ENCODE assay signal across 23 cellular contexts in the genomic region with DNA sequence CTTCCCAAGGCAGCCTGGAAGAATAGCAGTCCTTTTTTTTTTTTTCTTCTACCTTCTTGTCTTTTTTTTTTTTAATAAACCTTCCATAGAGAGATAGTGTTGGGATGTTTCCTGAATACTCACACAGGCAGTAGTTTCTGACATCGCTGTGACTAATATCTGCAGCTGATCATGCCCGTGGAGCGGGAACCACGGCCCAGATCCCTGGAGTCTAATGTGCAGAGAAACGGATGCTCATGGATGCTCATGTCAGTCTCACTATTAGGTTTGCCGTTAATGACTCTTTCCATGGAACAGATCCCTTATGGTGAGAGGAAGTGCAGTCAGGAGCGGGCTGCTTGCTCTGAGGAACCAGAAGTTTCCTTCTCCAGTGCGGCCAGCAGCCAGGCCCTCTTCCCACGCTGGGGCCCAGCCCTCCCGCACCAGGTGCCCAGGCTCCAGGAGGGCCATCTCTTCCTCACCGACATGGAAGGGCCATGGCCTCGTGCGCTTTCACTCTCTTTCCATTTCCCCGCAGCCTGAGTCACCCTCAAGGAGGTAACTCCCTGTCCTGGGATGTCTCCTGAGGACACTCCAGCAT.
DNase-seq lines count a peak whose midpoint lies in the region; TF ChIP-seq lines count a peak whose summit lies in the region.
"Had no signal": no experiment of that assay in that cellular context is flagged by ENCODE, and none has a peak within 500 bp of the region (broad histone marks: within the 10 kb centered on the region; RNA-seq: fewer than 3 reads in every experiment).

No MANE protein-coding gene starts in this region.

- 71% methylated on average over 14 of the region's 14 CpGs for WGBS in esophagus muscularis mucosa

- peaks cover 2% of the 10 kb centered on the region for H3K27me3 Mint-ChIP-seq in neural progenitor cell (ENCODE audit: insufficient read depth, low read depth)
- H3K27me3 Mint-ChIP-seq: activated CD4-positive, alpha-beta memory T cell treated with anti-CD3 and anti-CD28 coated beads, Interleukin-2, amount 10 ng/mL, durations not matched to agents 7 days and 5 days had no signal

- no peak overlapping the region for H3K4me3 ChIP-seq in esophagus muscularis mucosa
- H3K4me3 ChIP-seq in neural progenitor cell = no peak overlapping the region
- H3K4me3 ChIP-seq: right lobe of liver, uterus had no signal

- H3K27ac ChIP-seq in esophagus muscularis mucosa (replicated peaks in 1 of 4) = peak overlapping the region; percentile 21 to 65 (median 40)
- H3K27ac ChIP-seq in neural progenitor cell = no peak overlapping the region
- H3K27ac ChIP-seq: right lobe of liver, uterus had no signal

- H3K4me2 ChIP-seq in neural progenitor cell = no peak overlapping the region

- H3K4me3 Mint-ChIP-seq in neural progenitor cell = peak overlapping the region; percentile 38
- H3K4me3 Mint-ChIP-seq: activated CD4-positive, alpha-beta memory T cell treated with anti-CD3 and anti-CD28 coated beads, Interleukin-2, amount 10 ng/mL, durations not matched to agents 7 days and 5 days; CD8-positive, alpha-beta T cell; stimulated activated effector memory CD8-positive, alpha-beta T cell treated with anti-CD3 and anti-CD28 coated beads, Interleukin-12 subunit alpha, Interleukin-12 subunit beta, amount 100 ng/mL, for 72 hours; T-cell had no signal

- H3K36me3 Mint-ChIP-seq in neural progenitor cell = no peaks in the 10 kb centered on the region
- H3K36me3 Mint-ChIP-seq: CD8-positive, alpha-beta T cell; stimulated activated effector memory CD8-positive, alpha-beta T cell treated with anti-CD3 and anti-CD28 coated beads, Interleukin-12 subunit alpha, Interleukin-12 subunit beta, amount 100 ng/mL, for 72 hours; T-cell had no signal

- DNase-seq in activated effector memory CD4-positive, alpha-beta T cell treated with anti-CD3 and anti-CD28 coated beads, Interleukin-2, amount 50 U/mL, for 16 hours = peak; percentile 33
- DNase-seq in activated effector memory CD4-positive, alpha-beta T cell treated with Interleukin-2 at 50 U/mL for 16 hours = no peak
- DNase-seq in esophagus muscularis mucosa (ENCODE audit: extremely low spot score) (no peak), neural progenitor cell (ENCODE audit: low spot score) (no peak), NCI-H1694 (lab: John Stamatoyannopoulos, UW) (no peak), EL (no peak), NCI-H510A (lab: John Stamatoyannopoulos, UW) (no peak), NCI-H69 (lab: John Stamatoyannopoulos, UW) (no peak)
- DNase-seq: 8988T; activated CD4-positive, alpha-beta memory T cell treated with anti-CD3 and anti-CD28 coated beads, Interleukin-2, amount 10 ng/mL, durations not matched to agents 7 days and 5 days; activated CD4-positive, alpha-beta T cell treated with anti-CD3 and anti-CD28 coated beads for 1 hour; CD8-positive, alpha-beta T cell; DMS 273 treated with DMSO at 0.1 percent for 48 hours; NCI-H1092 treated with DMSO at 0.1 percent for 48 hours; NCI-H187 treated with DMSO at 0.1 percent for 48 hours; NCI-H526; RPMI8226; stimulated activated CD4-positive, alpha-beta T cell treated with anti-CD3 and anti-CD28 coated beads, Interleukin-4, amount 100 ng/mL, for 24 hours; T-cell had no signal

- H3K4me1 ChIP-seq in esophagus muscularis mucosa (no peaks in the 10 kb centered on the region), neural progenitor cell (peaks cover 10% of the 10 kb centered on the region)
- H3K4me1 ChIP-seq: right lobe of liver, uterus had no signal

- H3K9ac ChIP-seq in neural progenitor cell = no peak overlapping the region

- H3K9me3 Mint-ChIP-seq in neural progenitor cell = peaks cover 3% of the 10 kb centered on the region
- H3K9me3 Mint-ChIP-seq: activated CD4-positive, alpha-beta memory T cell treated with anti-CD3 and anti-CD28 coated beads, Interleukin-2, amount 10 ng/mL, durations not matched to agents 7 days and 5 days; CD8-positive, alpha-beta T cell; stimulated activated effector memory CD8-positive, alpha-beta T cell treated with anti-CD3 and anti-CD28 coated beads, Interleukin-12 subunit alpha, Interleukin-12 subunit beta, amount 100 ng/mL, for 72 hours; T-cell had no signal

- H3K36me3 ChIP-seq in esophagus muscularis mucosa (no peaks in the 10 kb centered on the region), neural progenitor cell (no peaks in the 10 kb centered on the region)
- H3K36me3 ChIP-seq: right lobe of liver, uterus had no signal

- no peak for TF ChIP-seq EP300 in esophagus muscularis mucosa (IDR thresholded peaks at IDR 0.05)

- H3K79me2 ChIP-seq in neural progenitor cell (ENCODE audit: low read depth) = no peaks in the 10 kb centered on the region

- H3K9me3 ChIP-seq in esophagus muscularis mucosa (no peaks in the 10 kb centered on the region), neural progenitor cell (ENCODE audit: low read depth) (no peaks in the 10 kb centered on the region)
- H3K9me3 ChIP-seq: right lobe of liver, uterus had no signal

- no peaks in the 10 kb centered on the region for H3F3A ChIP-seq in neural progenitor cell (ENCODE audit: low read depth)

- no peaks in the 10 kb centered on the region for H4K20me1 ChIP-seq in neural progenitor cell (ENCODE audit: low read depth)

- H3K4me1 Mint-ChIP-seq in neural progenitor cell = peaks cover 23% of the 10 kb centered on the region

- H3K27me3 ChIP-seq in esophagus muscularis mucosa (peaks cover 0 to 37% (median 0%) of the 10 kb centered on the region in 4 donors), neural progenitor cell (no peaks in the 10 kb centered on the region)
- H3K27me3 ChIP-seq: right lobe of liver, uterus had no signal

- no peak overlapping the region for H2AFZ ChIP-seq in neural progenitor cell (replicated peaks)

- TF ChIP-seq POLR2A in esophagus muscularis mucosa (IDR thresholded peaks at IDR 0.05; ENCODE audit: low read depth) = no peak

- H3K27ac Mint-ChIP-seq in neural progenitor cell = peak overlapping the region; percentile 91
- H3K27ac Mint-ChIP-seq: activated CD4-positive, alpha-beta memory T cell treated with anti-CD3 and anti-CD28 coated beads, Interleukin-2, amount 10 ng/mL, durations not matched to agents 7 days and 5 days; CD8-positive, alpha-beta T cell; progenitor cell of endocrine pancreas; stimulated activated effector memory CD8-positive, alpha-beta T cell treated with anti-CD3 and anti-CD28 coated beads, Interleukin-12 subunit alpha, Interleukin-12 subunit beta, amount 100 ng/mL, for 72 hours; T-cell had no signal

- intact Hi-C loops in esophagus muscularis mucosa (cut with DNase I) = no loop called here

- TF ChIP-seq CTCF in esophagus muscularis mucosa (IDR thresholded peaks at IDR 0.05) (no peak), neural progenitor cell (IDR thresholded peaks at IDR 0.05) (no peak)
